8 cellular contexts compared by ENCODE assay signal in the genomic region with DNA sequence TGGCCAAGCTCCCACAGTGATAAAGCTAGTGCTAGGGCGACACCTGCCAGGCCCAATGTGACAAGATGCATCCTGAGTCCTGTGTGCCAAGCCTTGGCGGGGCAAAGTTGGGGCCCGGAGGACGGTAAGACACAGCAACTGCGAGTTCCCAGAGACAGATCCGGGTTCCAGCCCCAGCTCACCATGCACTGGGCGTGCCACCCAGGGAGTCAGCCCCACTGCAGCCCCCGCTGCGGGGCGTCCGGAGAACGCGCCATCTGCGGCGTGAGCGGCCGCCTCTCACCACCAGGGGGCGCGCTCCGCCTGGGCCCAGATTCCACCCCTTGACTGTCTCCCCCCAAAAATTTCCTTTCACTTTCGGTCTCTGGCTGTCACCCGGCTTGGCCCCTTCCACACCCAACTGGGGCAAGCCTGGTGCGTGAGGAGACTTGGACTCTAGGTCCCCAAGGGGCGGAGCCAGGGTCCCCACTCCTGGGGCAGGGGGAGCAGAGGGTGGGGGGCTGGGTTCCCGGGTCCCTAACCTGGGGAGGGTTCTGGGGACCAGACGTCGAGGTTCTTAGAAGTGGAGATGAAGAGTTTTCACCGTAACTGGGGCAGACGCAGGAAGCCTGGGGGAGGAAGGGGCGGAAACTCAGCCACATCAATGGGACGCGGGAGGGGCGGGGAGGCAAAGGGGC. TPM values are rescaled to one million over a fixed set of nuclear protein-coding genes. Genes with fewer than 3 reads are reported as not detected.
A peak's percentile ranks its signal among the peaks of the same experiment; 100 is the strongest.
DNase-seq lines count a peak whose midpoint lies in the region; ATAC-seq lines count a peak whose summit lies in the region.

Gene FLT3LG, plus strand, starts transcription at position 348 of the 677 bp plus-strand sequence. CDS start 425 bp downstream, outside the sequence.

- H3K4me1 Mint-ChIP-seq in activated CD4-positive, alpha-beta memory T cell treated with anti-CD3 and anti-CD28 coated beads, Interleukin-2, amount 10 ng/mL, durations not matched to agents 7 days and 5 days = peaks cover 60% of the 10 kb centered on the region

- peaks cover 26% of the 10 kb centered on the region for H3K36me3 Mint-ChIP-seq in activated CD4-positive, alpha-beta memory T cell treated with anti-CD3 and anti-CD28 coated beads, Interleukin-2, amount 10 ng/mL, durations not matched to agents 7 days and 5 days (ENCODE audit: low read depth)

- peak within 1 kb of the TSS; percentile 97 for H3K4me3 Mint-ChIP-seq in activated CD4-positive, alpha-beta memory T cell treated with anti-CD3 and anti-CD28 coated beads, Interleukin-2, amount 10 ng/mL, durations not matched to agents 7 days and 5 days

- POLR2A ChIA-PET in activated CD4-positive, alpha-beta memory T cell treated with anti-CD3 and anti-CD28 coated beads, Interleukin-2, amount 10 ng/mL, durations not matched to agents 7 days and 5 days (lab: Charles Lee) = interaction anchor here (0.9 to 10.7 kb wide), 11 partner anchors 14 to 203 kb away, joined by 3 to 192 read pairs (median 6); partner anchors contain the start of genes ALDH16A1, PIH1D1, PRMT1 and RPL13A

- ATAC-seq in HG02973 (IDR thresholded peaks at IDR 0.05; ENCODE audit: unreplicated experiment) = peak; percentile 44

- DNase-seq in NCI-H187 (lab: John Stamatoyannopoulos, UW) (peak; percentile 45 to 71), NCI-H187 treated with DMSO at 0.1 percent for 48 hours (lab: John Stamatoyannopoulos, UW) (no peak), NCI-H524 (lab: John Stamatoyannopoulos, UW) (peak; percentile 24 to 71), ecto neural progenitor cell (ENCODE audit: low spot score) (peak; percentile 80), medulla oblongata (ENCODE audit: extremely low spot score) (peak; percentile 87)
- DNase-seq in activated CD4-positive, alpha-beta memory T cell treated with anti-CD3 and anti-CD28 coated beads, Interleukin-2, amount 10 ng/mL, durations not matched to agents 7 days and 5 days = peak; percentile 94
- peak; percentile 81 for DNase-seq in stimulated activated CD8-positive, alpha-beta memory T cell treated with anti-CD3 and anti-CD28 coated beads, Interleukin-12 subunit alpha, Interleukin-12 subunit beta, amount 100 ng/mL, for 4 hours (ENCODE audit: low read depth)

- H3K9me3 Mint-ChIP-seq in activated CD4-positive, alpha-beta memory T cell treated with anti-CD3 and anti-CD28 coated beads, Interleukin-2, amount 10 ng/mL, durations not matched to agents 7 days and 5 days = no peaks in the 10 kb centered on the region

- H3K27me3 Mint-ChIP-seq in activated CD4-positive, alpha-beta memory T cell treated with anti-CD3 and anti-CD28 coated beads, Interleukin-2, amount 10 ng/mL, durations not matched to agents 7 days and 5 days = no peaks in the 10 kb centered on the region

- CTCF ChIA-PET in activated CD4-positive, alpha-beta memory T cell treated with anti-CD3 and anti-CD28 coated beads, Interleukin-2, amount 10 ng/mL, durations not matched to agents 7 days and 5 days (lab: Charles Lee) = interaction anchor here (0.6 to 5.9 kb wide), 20 partner anchors 14 to 376 kb away, joined by 3 to 159 read pairs (median 4); partner anchors contain the start of genes ALDH16A1, PIH1D1, PRMT1 and RPL13A

- peak within 1 kb of the TSS; percentile 92 for H3K27ac Mint-ChIP-seq in activated CD4-positive, alpha-beta memory T cell treated with anti-CD3 and anti-CD28 coated beads, Interleukin-2, amount 10 ng/mL, durations not matched to agents 7 days and 5 days

RNA-seq across cellular contexts. Expression of gene FLT3LG, which starts in this region (rescaled TPM):
- 100 to 1,000 TPM; 187 to 197 TPM for total RNA-seq in activated CD4-positive, alpha-beta memory T cell treated with anti-CD3 and anti-CD28 coated beads, Interleukin-2, amount 10 ng/mL, durations not matched to agents 7 days and 5 days
